In genomic region chr9:136791466-136792276, GRCh38 we compare ENCODE assay signal across 1 cellular context.
TF ChIP-seq lines count a peak whose summit lies in the region.

No MANE protein-coding gene starts in this region.

TF ChIP-seq in GM12878, 131 proteins besides CTCF, POLR2A, EP300 and RAD21 (continues in another document):
- TF ChIP-seq ZNF274 (IDR thresholded peaks at IDR 0.05; ENCODE audit: insufficient read depth, insufficient read length) (no peak), TAF1 (IDR thresholded peaks at IDR 0.05; ENCODE audit: borderline replicate concordance, low read depth, low read length) (no peak), ELK1 (IDR thresholded peaks at IDR 0.05; ENCODE audit: low read depth, low read length) (no peak), BMI1 (IDR thresholded peaks at IDR 0.05; ENCODE audit: borderline replicate concordance) (no peak), RCOR1 (conservative IDR thresholded peaks at IDR 0.05; ENCODE audit: low read depth, low read length) (no peak), CBX5 (IDR thresholded peaks at IDR 0.05; ENCODE audit: low read depth) (no peak), ZNF24 (IDR thresholded peaks at IDR 0.05) (no peak), BCLAF1 (IDR thresholded peaks at IDR 0.05) (no peak), ZNF384 (IDR thresholded peaks at IDR 0.05; ENCODE audit: borderline replicate concordance, low read depth, low read length) (no peak), SREBF2 (IDR thresholded peaks at IDR 0.05; ENCODE audit: low read length) (no peak), MAX (IDR thresholded peaks at IDR 0.05; ENCODE audit: low read depth, low read length) (no peak), ESRRA (IDR thresholded peaks at IDR 0.05; ENCODE audit: low read length) (no peak), POLR2AphosphoS2 (IDR thresholded peaks at IDR 0.05; ENCODE audit: low read depth, low read length) (0 out of 2 replicates have a peak, but pooled peaks have one; percentile 2), CEBPB (IDR thresholded peaks at IDR 0.05; ENCODE audit: borderline replicate concordance in 1 of 2, low read depth in 2 of 2, low read length in 2 of 2) (no peak), SMARCA5 (IDR thresholded peaks at IDR 0.05) (peak; percentile 99), NR2C2 (IDR thresholded peaks at IDR 0.05; ENCODE audit: borderline replicate concordance, control insufficient read depth, insufficient read length, low read depth) (no peak), MXI1 (IDR thresholded peaks at IDR 0.05; ENCODE audit: low read depth, low read length) (no peak), BHLHE40 (IDR thresholded peaks at IDR 0.05; ENCODE audit: borderline replicate concordance in 1 of 2, low read depth in 2 of 2, low read length in 1 of 2) (peak in 1 of 2 experiments; percentile 38; a peak in 2 of 4 replicates), RELB (IDR thresholded peaks at IDR 0.05; ENCODE audit: low read depth) (0 out of 2 replicates have a peak, but pooled peaks have one; percentile 18), TCF3 (IDR thresholded peaks at IDR 0.05; ENCODE audit: borderline replicate concordance, insufficient read depth, low read depth, low read length) (no peak), SRF (IDR thresholded peaks at IDR 0.05; ENCODE audit: low read depth in 2 of 2, low read length in 2 of 2) (no peak), HDGF (IDR thresholded peaks at IDR 0.05) (peak; percentile 27; the same call in 1 of the 2 replicates), CBFB (IDR thresholded peaks at IDR 0.05; ENCODE audit: low read depth) (no peak), MYB (IDR thresholded peaks at IDR 0.05; ENCODE audit: borderline replicate concordance, low read depth, low read length) (no peak), KDM1A (IDR thresholded peaks at IDR 0.05; ENCODE audit: borderline replicate concordance) (no peak), FOXK2 (IDR thresholded peaks at IDR 0.05) (no peak), CREB1 (IDR thresholded peaks at IDR 0.05; ENCODE audit: low read depth) (no peak), ATF7 (IDR thresholded peaks at IDR 0.05; ENCODE audit: low read depth) (no peak), NFXL1 (IDR thresholded peaks at IDR 0.05; ENCODE audit: borderline replicate concordance) (no peak), POLR2AphosphoS5 (IDR thresholded peaks at IDR 0.05; ENCODE audit: low read length) (no peak), RBBP5 (conservative IDR thresholded peaks at IDR 0.05) (no peak), NR2F1 (conservative IDR thresholded peaks at IDR 0.05) (no peak), IKZF2 (IDR thresholded peaks at IDR 0.05) (0 out of 4 replicates have a peak, but pooled peaks of 1 of the 2 experiments have one; percentile 30)
- TF ChIP-seq, protein P1, sequence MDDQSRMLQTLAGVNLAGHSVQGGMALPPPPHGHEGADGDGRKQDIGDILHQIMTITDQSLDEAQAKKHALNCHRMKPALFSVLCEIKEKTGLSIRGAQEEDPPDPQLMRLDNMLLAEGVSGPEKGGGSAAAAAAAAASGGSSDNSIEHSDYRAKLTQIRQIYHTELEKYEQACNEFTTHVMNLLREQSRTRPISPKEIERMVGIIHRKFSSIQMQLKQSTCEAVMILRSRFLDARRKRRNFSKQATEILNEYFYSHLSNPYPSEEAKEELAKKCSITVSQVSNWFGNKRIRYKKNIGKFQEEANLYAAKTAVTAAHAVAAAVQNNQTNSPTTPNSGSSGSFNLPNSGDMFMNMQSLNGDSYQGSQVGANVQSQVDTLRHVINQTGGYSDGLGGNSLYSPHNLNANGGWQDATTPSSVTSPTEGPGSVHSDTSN (IDR thresholded peaks at IDR 0.05; ENCODE audit: insufficient replicate concordance, low read depth, low read length) = no peak
- TF ChIP-seq, protein P2, sequence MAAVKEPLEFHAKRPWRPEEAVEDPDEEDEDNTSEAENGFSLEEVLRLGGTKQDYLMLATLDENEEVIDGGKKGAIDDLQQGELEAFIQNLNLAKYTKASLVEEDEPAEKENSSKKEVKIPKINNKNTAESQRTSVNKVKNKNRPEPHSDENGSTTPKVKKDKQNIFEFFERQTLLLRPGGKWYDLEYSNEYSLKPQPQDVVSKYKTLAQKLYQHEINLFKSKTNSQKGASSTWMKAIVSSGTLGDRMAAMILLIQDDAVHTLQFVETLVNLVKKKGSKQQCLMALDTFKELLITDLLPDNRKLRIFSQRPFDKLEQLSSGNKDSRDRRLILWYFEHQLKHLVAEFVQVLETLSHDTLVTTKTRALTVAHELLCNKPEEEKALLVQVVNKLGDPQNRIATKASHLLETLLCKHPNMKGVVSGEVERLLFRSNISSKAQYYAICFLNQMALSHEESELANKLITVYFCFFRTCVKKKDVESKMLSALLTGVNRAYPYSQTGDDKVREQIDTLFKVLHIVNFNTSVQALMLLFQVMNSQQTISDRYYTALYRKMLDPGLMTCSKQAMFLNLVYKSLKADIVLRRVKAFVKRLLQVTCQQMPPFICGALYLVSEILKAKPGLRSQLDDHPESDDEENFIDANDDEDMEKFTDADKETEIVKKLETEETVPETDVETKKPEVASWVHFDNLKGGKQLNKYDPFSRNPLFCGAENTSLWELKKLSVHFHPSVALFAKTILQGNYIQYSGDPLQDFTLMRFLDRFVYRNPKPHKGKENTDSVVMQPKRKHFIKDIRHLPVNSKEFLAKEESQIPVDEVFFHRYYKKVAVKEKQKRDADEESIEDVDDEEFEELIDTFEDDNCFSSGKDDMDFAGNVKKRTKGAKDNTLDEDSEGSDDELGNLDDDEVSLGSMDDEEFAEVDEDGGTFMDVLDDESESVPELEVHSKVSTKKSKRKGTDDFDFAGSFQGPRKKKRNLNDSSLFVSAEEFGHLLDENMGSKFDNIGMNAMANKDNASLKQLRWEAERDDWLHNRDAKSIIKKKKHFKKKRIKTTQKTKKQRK (IDR thresholded peaks at IDR 0.05; ENCODE audit: low read depth, low read length) = no peak
- TF ChIP-seq, protein P3, sequence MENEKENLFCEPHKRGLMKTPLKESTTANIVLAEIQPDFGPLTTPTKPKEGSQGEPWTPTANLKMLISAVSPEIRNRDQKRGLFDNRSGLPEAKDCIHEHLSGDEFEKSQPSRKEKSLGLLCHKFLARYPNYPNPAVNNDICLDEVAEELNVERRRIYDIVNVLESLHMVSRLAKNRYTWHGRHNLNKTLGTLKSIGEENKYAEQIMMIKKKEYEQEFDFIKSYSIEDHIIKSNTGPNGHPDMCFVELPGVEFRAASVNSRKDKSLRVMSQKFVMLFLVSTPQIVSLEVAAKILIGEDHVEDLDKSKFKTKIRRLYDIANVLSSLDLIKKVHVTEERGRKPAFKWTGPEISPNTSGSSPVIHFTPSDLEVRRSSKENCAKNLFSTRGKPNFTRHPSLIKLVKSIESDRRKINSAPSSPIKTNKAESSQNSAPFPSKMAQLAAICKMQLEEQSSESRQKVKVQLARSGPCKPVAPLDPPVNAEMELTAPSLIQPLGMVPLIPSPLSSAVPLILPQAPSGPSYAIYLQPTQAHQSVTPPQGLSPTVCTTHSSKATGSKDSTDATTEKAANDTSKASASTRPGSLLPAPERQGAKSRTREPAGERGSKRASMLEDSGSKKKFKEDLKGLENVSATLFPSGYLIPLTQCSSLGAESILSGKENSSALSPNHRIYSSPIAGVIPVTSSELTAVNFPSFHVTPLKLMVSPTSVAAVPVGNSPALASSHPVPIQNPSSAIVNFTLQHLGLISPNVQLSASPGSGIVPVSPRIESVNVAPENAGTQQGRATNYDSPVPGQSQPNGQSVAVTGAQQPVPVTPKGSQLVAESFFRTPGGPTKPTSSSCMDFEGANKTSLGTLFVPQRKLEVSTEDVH (IDR thresholded peaks at IDR 0.05; ENCODE audit: low read depth, partially characterized antibody) = no peak
- TF ChIP-seq, protein P4, sequence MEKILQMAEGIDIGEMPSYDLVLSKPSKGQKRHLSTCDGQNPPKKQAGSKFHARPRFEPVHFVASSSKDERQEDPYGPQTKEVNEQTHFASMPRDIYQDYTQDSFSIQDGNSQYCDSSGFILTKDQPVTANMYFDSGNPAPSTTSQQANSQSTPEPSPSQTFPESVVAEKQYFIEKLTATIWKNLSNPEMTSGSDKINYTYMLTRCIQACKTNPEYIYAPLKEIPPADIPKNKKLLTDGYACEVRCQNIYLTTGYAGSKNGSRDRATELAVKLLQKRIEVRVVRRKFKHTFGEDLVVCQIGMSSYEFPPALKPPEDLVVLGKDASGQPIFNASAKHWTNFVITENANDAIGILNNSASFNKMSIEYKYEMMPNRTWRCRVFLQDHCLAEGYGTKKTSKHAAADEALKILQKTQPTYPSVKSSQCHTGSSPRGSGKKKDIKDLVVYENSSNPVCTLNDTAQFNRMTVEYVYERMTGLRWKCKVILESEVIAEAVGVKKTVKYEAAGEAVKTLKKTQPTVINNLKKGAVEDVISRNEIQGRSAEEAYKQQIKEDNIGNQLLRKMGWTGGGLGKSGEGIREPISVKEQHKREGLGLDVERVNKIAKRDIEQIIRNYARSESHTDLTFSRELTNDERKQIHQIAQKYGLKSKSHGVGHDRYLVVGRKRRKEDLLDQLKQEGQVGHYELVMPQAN (conservative IDR thresholded peaks at IDR 0.05) = peak; percentile 44; the same call in 1 of the 2 replicates
- TF ChIP-seq, protein P5, sequence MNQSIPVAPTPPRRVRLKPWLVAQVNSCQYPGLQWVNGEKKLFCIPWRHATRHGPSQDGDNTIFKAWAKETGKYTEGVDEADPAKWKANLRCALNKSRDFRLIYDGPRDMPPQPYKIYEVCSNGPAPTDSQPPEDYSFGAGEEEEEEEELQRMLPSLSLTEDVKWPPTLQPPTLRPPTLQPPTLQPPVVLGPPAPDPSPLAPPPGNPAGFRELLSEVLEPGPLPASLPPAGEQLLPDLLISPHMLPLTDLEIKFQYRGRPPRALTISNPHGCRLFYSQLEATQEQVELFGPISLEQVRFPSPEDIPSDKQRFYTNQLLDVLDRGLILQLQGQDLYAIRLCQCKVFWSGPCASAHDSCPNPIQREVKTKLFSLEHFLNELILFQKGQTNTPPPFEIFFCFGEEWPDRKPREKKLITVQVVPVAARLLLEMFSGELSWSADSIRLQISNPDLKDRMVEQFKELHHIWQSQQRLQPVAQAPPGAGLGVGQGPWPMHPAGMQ (IDR thresholded peaks at IDR 0.05; ENCODE audit: borderline replicate concordance) = no peak
- TF ChIP-seq, protein P6, sequence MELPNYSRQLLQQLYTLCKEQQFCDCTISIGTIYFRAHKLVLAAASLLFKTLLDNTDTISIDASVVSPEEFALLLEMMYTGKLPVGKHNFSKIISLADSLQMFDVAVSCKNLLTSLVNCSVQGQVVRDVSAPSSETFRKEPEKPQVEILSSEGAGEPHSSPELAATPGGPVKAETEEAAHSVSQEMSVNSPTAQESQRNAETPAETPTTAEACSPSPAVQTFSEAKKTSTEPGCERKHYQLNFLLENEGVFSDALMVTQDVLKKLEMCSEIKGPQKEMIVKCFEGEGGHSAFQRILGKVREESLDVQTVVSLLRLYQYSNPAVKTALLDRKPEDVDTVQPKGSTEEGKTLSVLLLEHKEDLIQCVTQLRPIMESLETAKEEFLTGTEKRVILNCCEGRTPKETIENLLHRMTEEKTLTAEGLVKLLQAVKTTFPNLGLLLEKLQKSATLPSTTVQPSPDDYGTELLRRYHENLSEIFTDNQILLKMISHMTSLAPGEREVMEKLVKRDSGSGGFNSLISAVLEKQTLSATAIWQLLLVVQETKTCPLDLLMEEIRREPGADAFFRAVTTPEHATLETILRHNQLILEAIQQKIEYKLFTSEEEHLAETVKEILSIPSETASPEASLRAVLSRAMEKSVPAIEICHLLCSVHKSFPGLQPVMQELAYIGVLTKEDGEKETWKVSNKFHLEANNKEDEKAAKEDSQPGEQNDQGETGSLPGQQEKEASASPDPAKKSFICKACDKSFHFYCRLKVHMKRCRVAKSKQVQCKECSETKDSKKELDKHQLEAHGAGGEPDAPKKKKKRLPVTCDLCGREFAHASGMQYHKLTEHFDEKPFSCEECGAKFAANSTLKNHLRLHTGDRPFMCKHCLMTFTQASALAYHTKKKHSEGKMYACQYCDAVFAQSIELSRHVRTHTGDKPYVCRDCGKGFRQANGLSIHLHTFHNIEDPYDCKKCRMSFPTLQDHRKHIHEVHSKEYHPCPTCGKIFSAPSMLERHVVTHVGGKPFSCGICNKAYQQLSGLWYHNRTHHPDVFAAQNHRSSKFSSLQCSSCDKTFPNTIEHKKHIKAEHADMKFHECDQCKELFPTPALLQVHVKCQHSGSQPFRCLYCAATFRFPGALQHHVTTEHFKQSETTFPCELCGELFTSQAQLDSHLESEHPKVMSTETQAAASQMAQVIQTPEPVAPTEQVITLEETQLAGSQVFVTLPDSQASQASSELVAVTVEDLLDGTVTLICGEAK (IDR thresholded peaks at IDR 0.05; ENCODE audit: borderline replicate concordance) = no peak
